Comparison of ENCODE assay signal across 8 cellular contexts in the genomic region with DNA sequence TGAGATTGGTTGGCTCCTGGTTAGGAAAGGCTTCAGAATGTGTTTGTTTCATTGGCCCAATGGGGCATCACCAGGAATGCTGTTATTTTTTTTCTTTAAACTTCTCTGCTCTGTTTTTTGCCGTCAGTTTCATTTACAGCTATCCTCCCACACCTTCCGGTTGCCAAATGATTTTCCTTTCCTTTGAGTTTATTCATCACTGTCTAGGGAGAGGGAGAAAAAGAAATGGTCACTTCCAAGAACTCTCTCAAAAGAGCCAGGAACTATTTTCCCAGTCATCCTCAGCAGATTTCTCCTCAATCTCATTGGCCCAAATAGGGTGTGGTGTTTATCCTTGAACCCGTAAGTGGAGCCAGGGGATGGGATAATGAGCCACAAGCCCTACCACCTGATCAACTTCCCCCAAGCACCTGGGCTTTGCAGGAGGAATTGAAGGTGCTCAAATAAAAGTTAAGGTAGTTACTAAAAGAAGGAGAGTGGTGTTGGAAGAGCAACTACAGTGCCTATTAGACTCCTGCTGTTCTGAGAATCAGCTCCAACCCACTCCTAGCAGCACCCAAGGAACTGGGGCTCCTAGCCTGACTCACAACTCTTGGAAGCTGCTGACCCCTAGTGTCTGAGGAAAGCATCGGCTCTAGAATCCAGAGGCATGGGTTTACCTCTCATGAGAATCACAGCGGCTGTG. TPM values are rescaled to one million over a fixed set of nuclear protein-coding genes. Genes with fewer than 3 reads are reported as not detected.
DNase-seq lines count a peak whose midpoint lies in the region; ATAC-seq and TF ChIP-seq lines count a peak whose summit lies in the region.

No MANE protein-coding gene starts in this region.

- H3K9ac ChIP-seq in MM.1S (ENCODE audit: low read length) (no peak overlapping the region), colonic mucosa (ENCODE audit: low read depth in 2 of 2, low read length in 2 of 2) (no peak overlapping the region)

- TF ChIP-seq POLR2A in right lobe of liver (IDR thresholded peaks at IDR 0.05) (no peak), suprapubic skin (IDR thresholded peaks at IDR 0.05) (no peak)

- H3K27me3 ChIP-seq in ACC112 (ENCODE audit: insufficient read depth, low read length), result no peaks in the 10 kb centered on the region
- no peaks in the 10 kb centered on the region for H3K27me3 ChIP-seq in MM.1S (replicated peaks; ENCODE audit: insufficient read depth, low read length)
- H3K27me3 ChIP-seq in colonic mucosa, result no peaks in the 10 kb centered on the region
- H3K27me3 ChIP-seq in right lobe of liver, result no peaks in the 10 kb centered on the region
- H3K27me3 ChIP-seq in suprapubic skin, result no peaks in the 10 kb centered on the region

- H3K4me1 ChIP-seq in ACC112 (ENCODE audit: control insufficient read depth, insufficient read depth, low read length, unreplicated experiment), result peaks cover 23% of the 10 kb centered on the region
- H3K4me1 ChIP-seq in MM.1S (ENCODE audit: low read length), result no peaks in the 10 kb centered on the region
- no peaks in the 10 kb centered on the region for H3K4me1 ChIP-seq in colonic mucosa
- peaks cover 0 to 16% (median 5%) of the 10 kb centered on the region in 4 donors for H3K4me1 ChIP-seq in right lobe of liver
- peaks cover 29% of the 10 kb centered on the region for H3K4me1 ChIP-seq in suprapubic skin

- 35% methylated on average over 5 of the region's 5 CpGs for WGBS in right lobe of liver (ENCODE audit: insufficient coverage, low coverage, low lambda C conversion rate, missing lambda C conversion rate)
- 37% methylated on average over 5 of the region's 5 CpGs for WGBS in suprapubic skin

- H3K79me2 ChIP-seq in ACC112 (ENCODE audit: control insufficient read depth, insufficient read depth, low read length, unreplicated experiment) (peaks cover 57% of the 10 kb centered on the region), MM.1S (ENCODE audit: low read length) (no peaks in the 10 kb centered on the region)

- H3K4me2 ChIP-seq in MM.1S (ENCODE audit: low read depth, low read length), result no peak overlapping the region

- peak; percentile 65 for DNase-seq in HFF-Myc (ENCODE audit: extremely low read depth, low read depth)
- DNase-seq in MM.1S, result peak; percentile 88
- DNase-seq in RPMI8226, result peak; percentile 78
- peak; percentile 80 for DNase-seq in colonic mucosa
- DNase-seq in right lobe of liver, result peak in 2 of 3 donors; percentile 27 to 70
- DNase-seq in suprapubic skin (ENCODE audit: low spot score in 2 of 2), result no peak

- no peaks in the 10 kb centered on the region for H3F3A ChIP-seq in MM.1S (ENCODE audit: insufficient read depth, low read length)

- no peaks in the 10 kb centered on the region for H3K9me3 ChIP-seq in MM.1S (replicated peaks; ENCODE audit: insufficient read depth, low read length)
- no peaks in the 10 kb centered on the region for H3K9me3 ChIP-seq in colonic mucosa
- no peaks in the 10 kb centered on the region for H3K9me3 ChIP-seq in right lobe of liver
- no peaks in the 10 kb centered on the region for H3K9me3 ChIP-seq in suprapubic skin

- TF ChIP-seq CTCF in GM12873 (IDR thresholded peaks at IDR 0.05; ENCODE audit: insufficient read depth, low read depth, low read length, missing control alignments) (peak; percentile 95), HFF-Myc (IDR thresholded peaks at IDR 0.05; ENCODE audit: low read depth, low read length, missing control alignments) (peak; percentile 96), MM.1S (IDR thresholded peaks at IDR 0.05; ENCODE audit: low read length) (peak; percentile 97), colonic mucosa (IDR thresholded peaks at IDR 0.05) (peak; percentile 74), right lobe of liver (IDR thresholded peaks at IDR 0.05) (peak; percentile 75 to 87 (median 84)), suprapubic skin (IDR thresholded peaks at IDR 0.05) (peak; percentile 51 to 80)

- H3K9me2 ChIP-seq in MM.1S (replicated peaks; ENCODE audit: insufficient read depth, low read length), result no peaks in the 10 kb centered on the region

- no peak overlapping the region for H2AFZ ChIP-seq in ACC112 (ENCODE audit: low read length, unreplicated experiment)
- no peak overlapping the region for H2AFZ ChIP-seq in MM.1S (ENCODE audit: low read length)

- no peaks in the 10 kb centered on the region for H4K20me1 ChIP-seq in MM.1S (ENCODE audit: insufficient read depth, low read length)

- H3K27ac ChIP-seq in ACC112 (ENCODE audit: low read depth, low read length) (peak overlapping the region; percentile 41), MM.1S (ENCODE audit: low read length) (no peak overlapping the region), colonic mucosa (no peak overlapping the region), right lobe of liver (no peak overlapping the region), suprapubic skin (no peak overlapping the region)

- TF ChIP-seq EP300 in suprapubic skin (IDR thresholded peaks at IDR 0.05), result no peak

- H3K4me3 ChIP-seq in ACC112 (ENCODE audit: low read depth, low read length), result peak overlapping the region; percentile 34
- H3K4me3 ChIP-seq in HFF-Myc (replicated peaks; ENCODE audit: low read depth, low read length), result no peak overlapping the region
- H3K4me3 ChIP-seq in MM.1S (ENCODE audit: low read length), result no peak overlapping the region
- no peak overlapping the region for H3K4me3 ChIP-seq in colonic mucosa
- no peak overlapping the region for H3K4me3 ChIP-seq in right lobe of liver
- no peak overlapping the region for H3K4me3 ChIP-seq in suprapubic skin

- H3K36me3 ChIP-seq in ACC112 (ENCODE audit: insufficient read depth, low read length) (no peaks in the 10 kb centered on the region), MM.1S (replicated peaks; ENCODE audit: insufficient read depth, low read length) (no peaks in the 10 kb centered on the region), colonic mucosa (no peaks in the 10 kb centered on the region), right lobe of liver (no peaks in the 10 kb centered on the region), suprapubic skin (no peaks in the 10 kb centered on the region)

- intact Hi-C loops in colonic mucosa (cut with DNase I) (loop anchor here (5.0 kb wide), 3 partner anchors 43 to 543 kb away; no protein-coding TSS in a partner anchor), right lobe of liver (cut with DNase I) (loop anchor here (5.0 to 10.0 kb wide), 2 partner anchors 188 to 190 kb away; no protein-coding TSS in a partner anchor)

- peak; percentile 94 to 98 (median 97) for ATAC-seq in right lobe of liver

RNA-seq across cellular contexts. Expression of gene SCHIP1, which starts 34.8 kb away (rescaled TPM):
- total RNA-seq in colonic mucosa (1 to 10 TPM in 1 of 2 donors, under 1 TPM in 1; 0.35 to 2.5 TPM), right lobe of liver (1 to 10 TPM in 5 of 6 experiments, under 1 TPM in 1; 0.74 to 2.8 (median 1.9) TPM), suprapubic skin (1 to 10 TPM in 1 of 4 donors, under 1 TPM in 2, not detected in 1; 0.39 to 6.0 (median 0.57) TPM)

Comparison
In these comparisons a context has a peak if more than half of its experiments do, and no peak if none do; other contexts are left out.
1. DNase-seq: peak in HFF-Myc (single experiment), MM.1S (single experiment), RPMI8226 (single experiment), colonic mucosa (single experiment) and right lobe of liver (2 of 3); none in suprapubic skin (0 of 2).
2. Peak in every context shown above with its lines, with median percentiles within 50 percentile points of each other: CTCF ChIP-seq.